In genomic region chr22:21383824-21384806, GRCh38 we compare ENCODE assay signal across 10 cellular contexts. TPM values are rescaled to one million over a fixed set of nuclear protein-coding genes. Genes with fewer than 3 reads are reported as not detected.
DNase-seq lines count a peak whose midpoint lies in the region; ATAC-seq and TF ChIP-seq lines count a peak whose summit lies in the region.
"Not testable (repeated sequence)": the region's sequence is repeated elsewhere in the genome, so short reads cannot be mapped to it uniquely, and the experiment has no call there.
"Had no signal": no experiment of that assay in that cellular context is flagged by ENCODE, and none has a peak within 500 bp of the region (broad histone marks: within the 10 kb centered on the region; RNA-seq: fewer than 3 reads in every experiment).

No MANE protein-coding gene starts in this region.

- H3K36me3 ChIP-seq in Panc1 (ENCODE audit: control insufficient read depth, insufficient read depth, low read length); gastrocnemius medialis: not testable (repeated sequence)

- H3K27me3 ChIP-seq in CD4-positive, alpha-beta T cell (ENCODE audit: control insufficient read depth, insufficient read depth, low read length); Panc1 (ENCODE audit: control insufficient read depth, insufficient read depth, low read length); gastrocnemius medialis: not testable (repeated sequence)

- H3K4me3 Mint-ChIP-seq in CD4-positive, alpha-beta T cell; activated naive CD8-positive, alpha-beta T cell treated with anti-CD3 and anti-CD28 coated beads, Interleukin-2, amount 50 U/mL, for 24 hours: not testable (repeated sequence)

- H3K27ac ChIP-seq in CD4-positive, alpha-beta T cell (ENCODE audit: low read depth, low read length); Panc1 (ENCODE audit: low read length); gastrocnemius medialis: not testable (repeated sequence)

- intact Hi-C loops in CD4-positive, alpha-beta T cell (cut with DNase I, micrococcal nuclease); Panc1 (cut with micrococcal nuclease; ENCODE audit: unreplicated experiment); gastrocnemius medialis (cut with DNase I; ENCODE audit: low total_unique reads): not testable (repeated sequence)

- POLR2A ChIA-PET in CD4-positive, alpha-beta T cell (lab: Charles Lee); Panc1 (lab: Charles Lee): not testable (repeated sequence)

- H3K4me3 ChIP-seq in Panc1 (ENCODE audit: low read depth in 2 of 2, low read length in 2 of 2); gastrocnemius medialis: not testable (repeated sequence)

- not testable (repeated sequence) for BruUV-seq in Panc1 (replicated peaks; lab: Mats Ljungman, UMichigan)

- DNase-seq in CD4-positive, alpha-beta T cell; Panc1 (ENCODE audit: low read depth, low spot score); activated naive CD8-positive, alpha-beta T cell treated with anti-CD3 and anti-CD28 coated beads, Interleukin-2, amount 50 U/mL, for 24 hours; left lobe of liver (ENCODE audit: low spot score); gastrocnemius medialis: not testable (repeated sequence)

- H3K4me1 Mint-ChIP-seq in CD4-positive, alpha-beta T cell (ENCODE audit: low read depth); activated naive CD8-positive, alpha-beta T cell treated with anti-CD3 and anti-CD28 coated beads, Interleukin-2, amount 50 U/mL, for 24 hours: not testable (repeated sequence)

- ATAC-seq in CD4-positive, alpha-beta T cell (ENCODE audit: poor library complexity) = peak; percentile 73
- ATAC-seq in GM19455 (IDR thresholded peaks at IDR 0.05; ENCODE audit: unreplicated experiment) (peak; percentile 50), HG02588 (IDR thresholded peaks at IDR 0.05; ENCODE audit: unreplicated experiment) (peak; percentile 51), HG03139 (IDR thresholded peaks at IDR 0.05; ENCODE audit: unreplicated experiment) (peak; percentile 60), Panc1 (peak; percentile 86), left lobe of liver (peak; percentile 87), gastrocnemius medialis (peak; percentile 65 to 80)
- peak; percentile 77 for ATAC-seq in activated naive CD8-positive, alpha-beta T cell treated with anti-CD3 and anti-CD28 coated beads, Interleukin-2, amount 50 U/mL, for 24 hours

- not testable (repeated sequence) for H3K9me3 ChIP-seq in CD4-positive, alpha-beta T cell (ENCODE audit: control insufficient read depth, low read length); Panc1 (ENCODE audit: control insufficient read depth, insufficient read depth, low read depth, low read length); gastrocnemius medialis

- not testable (repeated sequence) for TF ChIP-seq CTCF in CD4-positive, alpha-beta T cell (IDR thresholded peaks at IDR 0.05); Panc1 (IDR thresholded peaks at IDR 0.05); gastrocnemius medialis (IDR thresholded peaks at IDR 0.05 in 4 of 5, conservative IDR thresholded peaks at IDR 0.05 in 1 of 5)

- not testable (repeated sequence) for H3K27me3 Mint-ChIP-seq in CD4-positive, alpha-beta T cell; activated naive CD8-positive, alpha-beta T cell treated with anti-CD3 and anti-CD28 coated beads, Interleukin-2, amount 50 U/mL, for 24 hours

- not testable (repeated sequence) for H3K36me3 Mint-ChIP-seq in CD4-positive, alpha-beta T cell (ENCODE audit: low read depth); activated naive CD8-positive, alpha-beta T cell treated with anti-CD3 and anti-CD28 coated beads, Interleukin-2, amount 50 U/mL, for 24 hours (ENCODE audit: low read depth)

- not testable (repeated sequence) for H3K27ac Mint-ChIP-seq in CD4-positive, alpha-beta T cell; activated naive CD8-positive, alpha-beta T cell treated with anti-CD3 and anti-CD28 coated beads, Interleukin-2, amount 50 U/mL, for 24 hours

- H3K4me1 ChIP-seq in Panc1 (ENCODE audit: control insufficient read depth, insufficient read depth, low read length); gastrocnemius medialis: not testable (repeated sequence)

- in situ Hi-C loops in Panc1 (cut with HindIII; ENCODE audit: low pct_unique_long_range_greater_than_20kb, low sequenced_read_pairs); gastrocnemius medialis (cut with MboI; ENCODE audit: low sequenced_read_pairs in 4 of 4): not testable (repeated sequence)

- H3K9me3 Mint-ChIP-seq in CD4-positive, alpha-beta T cell; activated naive CD8-positive, alpha-beta T cell treated with anti-CD3 and anti-CD28 coated beads, Interleukin-2, amount 50 U/mL, for 24 hours: not testable (repeated sequence)

- not testable (repeated sequence) for TF ChIP-seq POLR2A in gastrocnemius medialis (IDR thresholded peaks at IDR 0.05)

- CTCF ChIA-PET in CD4-positive, alpha-beta T cell (lab: Charles Lee); Panc1 (lab: Charles Lee): not testable (repeated sequence)

RNA-seq across cellular contexts. Expression of gene RIMBP3B, which starts 0.6 kb away (rescaled TPM):
- under 1 TPM; 0.11 to 0.36 TPM for total RNA-seq in CD4-positive, alpha-beta T cell
- total RNA-seq in Panc1 (2021; ENCODE audit: unreplicated experiment) (0.54 TPM), left lobe of liver (0.08 TPM), gastrocnemius medialis (not detected)
- not detected for polyA plus RNA-seq in Panc1 (2012; ENCODE audit: insufficient read length)
- total RNA-seq: MCF 10A had no signal
- polyA plus RNA-seq: keratinocyte had no signal

RNA-seq across cellular contexts. Expression of gene HIC2, which starts 33.1 kb away (rescaled TPM):
- 10 to 100 TPM in 1 of 2 experiments, 1 to 10 TPM in 1; 10.0 TPM for total RNA-seq in CD4-positive, alpha-beta T cell
- total RNA-seq in Panc1 (2021; ENCODE audit: unreplicated experiment) (7.3 TPM), left lobe of liver (2.1 TPM), gastrocnemius medialis (1 to 10 TPM; 1.5 to 4.0 (median 2.0) TPM)
- polyA plus RNA-seq in Panc1 (2012; ENCODE audit: insufficient read length) = 4.0 TPM
